In the genomic region with DNA sequence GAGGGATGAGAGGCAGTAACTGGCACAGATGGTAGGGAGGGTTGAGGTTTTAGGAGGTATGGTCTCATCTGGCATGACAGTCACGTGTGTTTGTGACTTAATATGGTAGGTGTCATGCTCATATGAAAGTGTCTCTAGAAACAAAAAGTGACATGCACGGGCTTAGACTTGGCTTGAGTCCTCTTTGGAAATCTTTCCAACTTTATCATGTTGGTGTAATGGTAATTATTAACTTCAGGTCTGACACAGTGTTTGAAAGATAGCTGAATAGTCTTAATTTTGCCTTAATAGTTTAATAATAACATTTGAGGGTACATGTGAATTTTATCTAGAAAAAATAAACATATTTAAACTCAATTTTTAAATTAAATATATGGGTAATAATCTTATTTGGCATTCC, we compare ENCODE assay signal across 18 cellular contexts.
DNase-seq lines count a peak whose midpoint lies in the region; ATAC-seq and TF ChIP-seq lines count a peak whose summit lies in the region.
"Had no signal": no experiment of that assay in that cellular context is flagged by ENCODE, and none has a peak within 500 bp of the region (broad histone marks: within the 10 kb centered on the region; RNA-seq: fewer than 3 reads in every experiment).

No MANE protein-coding gene starts in this region.

- H3K27me3 Mint-ChIP-seq in MCF 10A (ENCODE audit: insufficient read depth, unreplicated experiment) (no peaks in the 10 kb centered on the region), type B pancreatic cell (no peaks in the 10 kb centered on the region)
- peaks cover 3% of the 10 kb centered on the region for H3K27me3 Mint-ChIP-seq in activated T-cell treated with anti-CD3 and anti-CD28 coated beads, Interleukin-2, amount 50 U/mL, for 24 hours

- POLR2A ChIA-PET in MCF 10A (lab: Yijun Ruan, JAX), result interaction anchor here (0.7 to 1.6 kb wide), 4 partner anchors 21 to 1148 kb away, joined by 3 to 8 read pairs (median 3); no protein-coding TSS in a partner anchor

- H3K9me3 ChIP-seq in mammary epithelial cell (replicated peaks; ENCODE audit: insufficient read depth, low read length) (peaks cover 11% of the 10 kb centered on the region), RWPE2 (ENCODE audit: severe bottlenecking) (no peaks in the 10 kb centered on the region), smooth muscle cell (replicated peaks; ENCODE audit: low read depth) (no peaks in the 10 kb centered on the region)
- H3K9me3 ChIP-seq: Peyer's patch had no signal

- DNase-seq in MCF 10A (ENCODE audit: unreplicated experiment) (no peak), mammary epithelial cell (no peak), RWPE2 (ENCODE audit: low spot score) (no peak), left lobe of liver (ENCODE audit: low spot score) (no peak), smooth muscle cell (lab: John Stamatoyannopoulos, UW; ENCODE audit: unreplicated experiment) (no peak), type B pancreatic cell (ENCODE audit: extremely low spot score, unreplicated experiment) (no peak), NCI-H774 (lab: John Stamatoyannopoulos, UW) (no peak)
- no peak for DNase-seq in activated T-cell treated with anti-CD3 and anti-CD28 coated beads, Interleukin-2, amount 50 U/mL, for 24 hours
- DNase-seq: C1 segment of cervical spinal cord, DMS 273 treated with DMSO at 0.1 percent for 48 hours, H9, KG1, NCI-H146, NCI-H2227 treated with DMSO at 0.1 percent for 48 hours, NCI-H524, Peyer's patch, SHP77 had no signal

- H3K4me1 Mint-ChIP-seq in MCF 10A (ENCODE audit: insufficient read depth, unreplicated experiment), result peaks cover 34% of the 10 kb centered on the region
- H3K4me1 Mint-ChIP-seq in type B pancreatic cell (ENCODE audit: unreplicated experiment), result peaks cover 7% of the 10 kb centered on the region
- no peaks in the 10 kb centered on the region for H3K4me1 Mint-ChIP-seq in activated T-cell treated with anti-CD3 and anti-CD28 coated beads, Interleukin-2, amount 50 U/mL, for 24 hours (ENCODE audit: low read depth)

- dilution Hi-C loops in mammary epithelial cell (cut with HindIII; ENCODE audit: low sequenced_read_pairs), result no loop called here

- no peaks in the 10 kb centered on the region for H3F3A ChIP-seq in smooth muscle cell (ENCODE audit: low read depth)

- WGBS in mammary epithelial cell (ENCODE audit: low coverage, missing lambda C conversion rate), result 6% methylated on average over 2 of the region's 2 CpGs
- WGBS in smooth muscle cell (ENCODE audit: low lambda C conversion rate), result 57% methylated on average over 2 of the region's 2 CpGs

- ATAC-seq in RWPE2 (ENCODE audit: low read depth) (no peak), left lobe of liver (peak; percentile 85)

- H2AFZ ChIP-seq in mammary epithelial cell (ENCODE audit: low read depth, low read length) (no peak overlapping the region), smooth muscle cell (ENCODE audit: low read depth) (no peak overlapping the region)

- H3K9ac ChIP-seq in mammary epithelial cell (ENCODE audit: insufficient read depth, low read length) (no peak overlapping the region), smooth muscle cell (ENCODE audit: low read depth) (no peak overlapping the region)

- no peaks in the 10 kb centered on the region for H4K20me1 ChIP-seq in mammary epithelial cell (ENCODE audit: insufficient read depth, low read length)
- no peaks in the 10 kb centered on the region for H4K20me1 ChIP-seq in smooth muscle cell (ENCODE audit: low read depth)

- CTCF ChIA-PET in MCF 10A (lab: Yijun Ruan, JAX) (interaction anchor here (0.7 to 1.2 kb wide), 3 partner anchors 10 to 118 kb away, joined by 3 to 4 read pairs (median 3); no protein-coding TSS in a partner anchor), mammary epithelial cell (lab: Charles Lee; ENCODE audit: low non-redundant PET) (no interaction called here)

- no peaks in the 10 kb centered on the region for H3K36me3 ChIP-seq in mammary epithelial cell (ENCODE audit: insufficient read depth, low read length)
- no peaks in the 10 kb centered on the region for H3K36me3 ChIP-seq in RWPE2 (ENCODE audit: low read depth)
- H3K36me3 ChIP-seq in smooth muscle cell (ENCODE audit: low read depth), result no peaks in the 10 kb centered on the region
- H3K36me3 ChIP-seq: Peyer's patch had no signal

- H3K27me3 ChIP-seq in mammary epithelial cell (ENCODE audit: insufficient read depth, low read length) (no peaks in the 10 kb centered on the region), RWPE2 (ENCODE audit: insufficient read depth, poor library complexity, severe bottlenecking) (no peaks in the 10 kb centered on the region), smooth muscle cell (ENCODE audit: low read depth) (no peaks in the 10 kb centered on the region)
- H3K27me3 ChIP-seq: Peyer's patch had no signal

- H3K27ac Mint-ChIP-seq in MCF 10A (ENCODE audit: low read depth, unreplicated experiment) (peak overlapping the region; percentile 91), type B pancreatic cell (no peak overlapping the region)
- H3K27ac Mint-ChIP-seq in activated T-cell treated with anti-CD3 and anti-CD28 coated beads, Interleukin-2, amount 50 U/mL, for 24 hours, result no peak overlapping the region

- TSS peak; percentile 35 for BruUV-seq in MCF 10A (replicated peaks; lab: Mats Ljungman, UMichigan)
- BruUV-seq in mammary epithelial cell (replicated peaks; lab: Mats Ljungman, UMichigan), result no TSS peak

- H3K4me3 Mint-ChIP-seq in MCF 10A (ENCODE audit: unreplicated experiment) (peak overlapping the region; percentile 19), type B pancreatic cell (no peak overlapping the region)
- no peak overlapping the region for H3K4me3 Mint-ChIP-seq in activated T-cell treated with anti-CD3 and anti-CD28 coated beads, Interleukin-2, amount 50 U/mL, for 24 hours
- H3K4me3 Mint-ChIP-seq: H9 had no signal

- in situ Hi-C loops in mammary epithelial cell (cut with MboI; ENCODE audit: low sequenced_read_pairs in 2 of 2), result no loop called here

- H3K4me1 ChIP-seq in mammary epithelial cell (ENCODE audit: insufficient read depth, low read length), result no peaks in the 10 kb centered on the region
- peaks cover 11% of the 10 kb centered on the region for H3K4me1 ChIP-seq in RWPE2 (ENCODE audit: insufficient read depth, poor library complexity, severe bottlenecking)
- H3K4me1 ChIP-seq in smooth muscle cell (ENCODE audit: low read depth), result peaks cover 25% of the 10 kb centered on the region
- H3K4me1 ChIP-seq: Peyer's patch had no signal

- TF ChIP-seq CTCF in MCF 10A (IDR thresholded peaks at IDR 0.05; ENCODE audit: unreplicated experiment) (no peak), mammary epithelial cell (conservative IDR thresholded peaks at IDR 0.05 in 1 of 2, IDR thresholded peaks at IDR 0.05 in 1 of 2; ENCODE audit: extremely low read depth in 1 of 2, insufficient read depth in 1 of 2, low read depth in 1 of 2, low read length in 2 of 2) (no peak), RWPE2 (IDR thresholded peaks at IDR 0.05; ENCODE audit: poor library complexity, severe bottlenecking) (no peak), smooth muscle cell (IDR thresholded peaks at IDR 0.05; ENCODE audit: borderline replicate concordance, insufficient read depth, poor library complexity, severe bottlenecking) (no peak), type B pancreatic cell (conservative IDR thresholded peaks at IDR 0.05) (no peak)

- intact Hi-C loops in MCF 10A (cut with micrococcal nuclease) (loop anchor here (1.0 to 5.0 kb wide), 3 partner anchors 25 to 119 kb away; no protein-coding TSS in a partner anchor), mammary epithelial cell (cut with micrococcal nuclease) (no loop called here)

- H3K27ac ChIP-seq in mammary epithelial cell (ENCODE audit: insufficient read depth, low read depth, low read length), result no peak overlapping the region
- H3K27ac ChIP-seq in RWPE2 (ENCODE audit: poor library complexity, severe bottlenecking), result peak overlapping the region; percentile 21
- H3K27ac ChIP-seq in smooth muscle cell (ENCODE audit: low read depth), result peak overlapping the region; percentile 58
- H3K27ac ChIP-seq: 22Rv1, Peyer's patch had no signal

- H3K79me2 ChIP-seq in mammary epithelial cell (ENCODE audit: insufficient read depth, low read length) (no peaks in the 10 kb centered on the region), smooth muscle cell (ENCODE audit: low read depth) (no peaks in the 10 kb centered on the region)

- H3K4me2 ChIP-seq in mammary epithelial cell (ENCODE audit: insufficient read depth, low read depth, low read length), result no peak overlapping the region
- H3K4me2 ChIP-seq in smooth muscle cell, result peak overlapping the region; percentile 47

- H3K36me3 Mint-ChIP-seq in MCF 10A (ENCODE audit: insufficient read depth, unreplicated experiment) (no peaks in the 10 kb centered on the region), type B pancreatic cell (no peaks in the 10 kb centered on the region)
- H3K36me3 Mint-ChIP-seq in activated T-cell treated with anti-CD3 and anti-CD28 coated beads, Interleukin-2, amount 50 U/mL, for 24 hours (ENCODE audit: low read depth), result no peaks in the 10 kb centered on the region

- H3K4me3 ChIP-seq in mammary epithelial cell (replicated peaks in 1 of 3; ENCODE audit: insufficient read depth in 1 of 3, low read depth in 2 of 3, low read length in 3 of 3) (no peak overlapping the region), RWPE2 (ENCODE audit: severe bottlenecking) (no peak overlapping the region), smooth muscle cell (no peak overlapping the region)
- H3K4me3 ChIP-seq: Peyer's patch had no signal

- peaks cover 14% of the 10 kb centered on the region for H3K9me3 Mint-ChIP-seq in MCF 10A (ENCODE audit: unreplicated experiment)
- H3K9me3 Mint-ChIP-seq in type B pancreatic cell, result no peaks in the 10 kb centered on the region
- no peaks in the 10 kb centered on the region for H3K9me3 Mint-ChIP-seq in activated T-cell treated with anti-CD3 and anti-CD28 coated beads, Interleukin-2, amount 50 U/mL, for 24 hours
